ENCODE assay signal across 12 cellular contexts in genomic region chr1:182851825-182852224, GRCh38. TPM values are rescaled to one million over a fixed set of nuclear protein-coding genes. Genes with fewer than 3 reads are reported as not detected.
DNase-seq lines count a peak whose midpoint lies in the region; ATAC-seq lines count a peak whose summit lies in the region.
"Had no signal": no experiment of that assay in that cellular context is flagged by ENCODE, and none has a peak within 500 bp of the region (broad histone marks: within the 10 kb centered on the region; RNA-seq: fewer than 3 reads in every experiment).

No MANE protein-coding gene starts in this region.

- H3K9me3 Mint-ChIP-seq in activated T-cell treated with anti-CD3 and anti-CD28 coated beads, Interleukin-2, amount 50 U/mL, for 4 hours = no peaks in the 10 kb centered on the region
- H3K9me3 Mint-ChIP-seq in stimulated activated naive CD8-positive, alpha-beta T cell treated with anti-CD3 and anti-CD28 coated beads, Interleukin-15, amount 100 ng/mL, for 72 hours = no peaks in the 10 kb centered on the region
- H3K9me3 Mint-ChIP-seq in activated T-helper 17 cell treated with anti-CD3 and anti-CD28 coated beads, Interleukin-2, amount 50 U/mL, for 72 hours = no peaks in the 10 kb centered on the region
- H3K9me3 Mint-ChIP-seq: CD14-positive monocyte; CD8-positive, alpha-beta T cell; H9 had no signal

- ATAC-seq in activated T-cell treated with anti-CD3 and anti-CD28 coated beads, Interleukin-2, amount 50 U/mL, for 4 hours = peak; percentile 62 to 65
- peak; percentile 39 for ATAC-seq in stimulated activated naive CD8-positive, alpha-beta T cell treated with anti-CD3 and anti-CD28 coated beads, Interleukin-15, amount 100 ng/mL, for 72 hours
- no peak for ATAC-seq in stimulated activated naive CD8-positive, alpha-beta T cell treated with anti-CD3 and anti-CD28 coated beads, Interleukin-15, Interleukin-2, amounts not matched to agents 100 U/mL and 50 U/mL, for 24 hours
- peak; percentile 70 for ATAC-seq in activated T-helper 17 cell treated with anti-CD3 and anti-CD28 coated beads, Interleukin-2, amount 50 U/mL, for 72 hours (replicated peaks)
- ATAC-seq in HG02588 (IDR thresholded peaks at IDR 0.05; ENCODE audit: unreplicated experiment) = no peak
- ATAC-seq: CD8-positive, alpha-beta T cell had no signal

- no peak overlapping the region for H3K4me3 Mint-ChIP-seq in activated T-cell treated with anti-CD3 and anti-CD28 coated beads, Interleukin-2, amount 50 U/mL, for 4 hours
- H3K4me3 Mint-ChIP-seq in stimulated activated naive CD8-positive, alpha-beta T cell treated with anti-CD3 and anti-CD28 coated beads, Interleukin-15, amount 100 ng/mL, for 72 hours = no peak overlapping the region
- H3K4me3 Mint-ChIP-seq in activated T-helper 17 cell treated with anti-CD3 and anti-CD28 coated beads, Interleukin-2, amount 50 U/mL, for 72 hours = no peak overlapping the region
- H3K4me3 Mint-ChIP-seq: CD14-positive monocyte; CD8-positive, alpha-beta T cell; H9 had no signal

- H3K27me3 Mint-ChIP-seq in activated T-cell treated with anti-CD3 and anti-CD28 coated beads, Interleukin-2, amount 50 U/mL, for 4 hours (ENCODE audit: low read depth) = no peaks in the 10 kb centered on the region
- no peaks in the 10 kb centered on the region for H3K27me3 Mint-ChIP-seq in stimulated activated naive CD8-positive, alpha-beta T cell treated with anti-CD3 and anti-CD28 coated beads, Interleukin-15, amount 100 ng/mL, for 72 hours
- H3K27me3 Mint-ChIP-seq in activated T-helper 17 cell treated with anti-CD3 and anti-CD28 coated beads, Interleukin-2, amount 50 U/mL, for 72 hours = no peaks in the 10 kb centered on the region

- peaks cover 31% of the 10 kb centered on the region for H3K4me1 Mint-ChIP-seq in activated T-cell treated with anti-CD3 and anti-CD28 coated beads, Interleukin-2, amount 50 U/mL, for 4 hours (ENCODE audit: low read depth)
- H3K4me1 Mint-ChIP-seq in stimulated activated naive CD8-positive, alpha-beta T cell treated with anti-CD3 and anti-CD28 coated beads, Interleukin-15, amount 100 ng/mL, for 72 hours = peaks cover 42% of the 10 kb centered on the region
- peaks cover 23% of the 10 kb centered on the region for H3K4me1 Mint-ChIP-seq in activated T-helper 17 cell treated with anti-CD3 and anti-CD28 coated beads, Interleukin-2, amount 50 U/mL, for 72 hours
- H3K4me1 Mint-ChIP-seq: CD14-positive monocyte had no signal

- no peak for DNase-seq in activated T-cell treated with anti-CD3 and anti-CD28 coated beads, Interleukin-2, amount 50 U/mL, for 4 hours
- DNase-seq in activated T-cell treated with anti-CD3 and anti-CD28 coated beads for 4 hours (no peak), NCI-H146 (lab: John Stamatoyannopoulos, UW) (no peak)
- DNase-seq in stimulated activated naive CD8-positive, alpha-beta T cell treated with anti-CD3 and anti-CD28 coated beads, Interleukin-15, amount 100 ng/mL, for 72 hours = no peak
- no peak for DNase-seq in stimulated activated naive CD8-positive, alpha-beta T cell treated with anti-CD3 and anti-CD28 coated beads, Interleukin-15, Interleukin-2, amounts not matched to agents 100 U/mL and 50 U/mL, for 24 hours
- DNase-seq: CD8-positive, alpha-beta T cell; COR-L47; GOT3; H9 had no signal

- peak overlapping the region in 1 of 2 donors; percentile 65 for H3K27ac Mint-ChIP-seq in stimulated activated naive CD8-positive, alpha-beta T cell treated with anti-CD3 and anti-CD28 coated beads, Interleukin-15, amount 100 ng/mL, for 72 hours
- H3K27ac Mint-ChIP-seq in activated T-helper 17 cell treated with anti-CD3 and anti-CD28 coated beads, Interleukin-2, amount 50 U/mL, for 72 hours = peak overlapping the region; percentile 36
- H3K27ac Mint-ChIP-seq: CD14-positive monocyte; CD8-positive, alpha-beta T cell; H9 had no signal

- H3K36me3 Mint-ChIP-seq in activated T-cell treated with anti-CD3 and anti-CD28 coated beads, Interleukin-2, amount 50 U/mL, for 4 hours (ENCODE audit: insufficient read depth) = peaks cover 54% of the 10 kb centered on the region
- peaks cover 100% of the 10 kb centered on the region for H3K36me3 Mint-ChIP-seq in activated T-helper 17 cell treated with anti-CD3 and anti-CD28 coated beads, Interleukin-2, amount 50 U/mL, for 72 hours (ENCODE audit: low read depth)

RNA-seq across cellular contexts. Expression of gene DHX9, which starts 12.7 kb away (rescaled TPM):
- 100 to 1,000 TPM; 375 to 402 (median 394) TPM for total RNA-seq in activated T-cell treated with anti-CD3 and anti-CD28 coated beads, Interleukin-2, amount 50 U/mL, for 4 hours
- total RNA-seq in activated T-helper 17 cell treated with anti-CD3 and anti-CD28 coated beads, Interleukin-2, amount 50 U/mL, for 72 hours = 100 to 1,000 TPM; 136 to 273 TPM

Comparison
In these comparisons a context has a peak if more than half of its experiments do, and no peak if none do; other contexts are left out.
1. ATAC-seq: peak in activated T-cell treated with anti-CD3 and anti-CD28 coated beads, Interleukin-2, amount 50 U/mL, for 4 hours (2 of 2), stimulated activated naive CD8-positive, alpha-beta T cell treated with anti-CD3 and anti-CD28 coated beads, Interleukin-15, amount 100 ng/mL, for 72 hours (single experiment) and activated T-helper 17 cell treated with anti-CD3 and anti-CD28 coated beads, Interleukin-2, amount 50 U/mL, for 72 hours (single experiment); none in stimulated activated naive CD8-positive, alpha-beta T cell treated with anti-CD3 and anti-CD28 coated beads, Interleukin-15, Interleukin-2, amounts not matched to agents 100 U/mL and 50 U/mL, for 24 hours (single experiment) and HG02588 (single experiment).